ENCODE assay signal across 24 cellular contexts in genomic region chr18:23683671-23684070, GRCh38. TPM values are rescaled to one million over a fixed set of nuclear protein-coding genes. Genes with fewer than 3 reads are reported as not detected.
DNase-seq lines count a peak whose midpoint lies in the region; ATAC-seq, FAIRE-seq and TF ChIP-seq lines count a peak whose summit lies in the region.
"Had no signal": no experiment of that assay in that cellular context is flagged by ENCODE, and none has a peak within 500 bp of the region (broad histone marks: within the 10 kb centered on the region; RNA-seq: fewer than 3 reads in every experiment).

No MANE protein-coding gene starts in this region.

- H3K9me3 ChIP-seq in osteoblast (ENCODE audit: low read depth, low read length) (no peaks in the 10 kb centered on the region), neuronal stem cell (replicated peaks in 1 of 2; ENCODE audit: control insufficient read depth in 2 of 2, insufficient read depth in 1 of 2, low read depth in 1 of 2, low read length in 2 of 2) (no peaks in the 10 kb centered on the region)
- H3K9me3 ChIP-seq: breast epithelium, pancreas, right lobe of liver, upper lobe of left lung had no signal

- H2BK15ac ChIP-seq in neuronal stem cell (ENCODE audit: low read length), result no peak overlapping the region

- H3K4me2 ChIP-seq in osteoblast (ENCODE audit: insufficient read depth, low read length), result no peak overlapping the region
- no peak overlapping the region for H3K4me2 ChIP-seq in neuronal stem cell (ENCODE audit: insufficient read depth, low read length, poor library complexity, severe bottlenecking)

- no peak overlapping the region for H3K18ac ChIP-seq in neuronal stem cell (ENCODE audit: low read length)

- H3K4ac ChIP-seq in neuronal stem cell (ENCODE audit: low read length), result no peak overlapping the region

- H2BK12ac ChIP-seq in neuronal stem cell (ENCODE audit: low read length), result no peak overlapping the region

- H4K20me1 ChIP-seq in osteoblast (ENCODE audit: insufficient read depth, low read length), result no peaks in the 10 kb centered on the region

- H3K23ac ChIP-seq in neuronal stem cell (ENCODE audit: low read depth, low read length, poor library complexity), result no peak overlapping the region

- no peak overlapping the region for H2AK5ac ChIP-seq in neuronal stem cell (ENCODE audit: low read depth, low read length)

- H3K27ac ChIP-seq in osteoblast (ENCODE audit: low read depth, low read length), result no peak overlapping the region
- no peak overlapping the region for H3K27ac ChIP-seq in neuronal stem cell (replicated peaks; ENCODE audit: low read length)
- H3K27ac ChIP-seq: breast epithelium, pancreas, right lobe of liver, upper lobe of left lung had no signal

- H2BK120ac ChIP-seq in neuronal stem cell (ENCODE audit: low read depth, low read length), result no peak overlapping the region

- no peaks in the 10 kb centered on the region for H3K79me2 ChIP-seq in osteoblast (ENCODE audit: insufficient read depth, low read length)

- no peak for ATAC-seq in GM21529 (IDR thresholded peaks at IDR 0.05; ENCODE audit: unreplicated experiment)
- ATAC-seq: natural killer cell, Panc1 had no signal

- H2BK5ac ChIP-seq in neuronal stem cell (ENCODE audit: low read length), result no peak overlapping the region

- TF ChIP-seq CTCF in bronchial epithelial cell (IDR thresholded peaks at IDR 0.05; ENCODE audit: insufficient read depth, low read length, severe bottlenecking) (no peak), osteoblast (IDR thresholded peaks at IDR 0.05; ENCODE audit: extremely low read depth, low read depth, low read length) (no peak)

- no peaks in the 10 kb centered on the region for H3K27me3 ChIP-seq in bronchial epithelial cell (ENCODE audit: control insufficient read depth, insufficient read depth, low read length)
- H3K27me3 ChIP-seq in osteoblast (ENCODE audit: insufficient read depth, low read length), result peaks cover 10% of the 10 kb centered on the region
- peaks cover 0 to 17% (median 4%) of the 10 kb centered on the region in 3 experiments for H3K27me3 ChIP-seq in neuronal stem cell (ENCODE audit: control insufficient read depth in 3 of 3, insufficient read depth in 3 of 3, low read depth in 1 of 3, low read length in 3 of 3)
- H3K27me3 ChIP-seq: breast epithelium, pancreas, upper lobe of left lung had no signal

- no peak overlapping the region for H4K91ac ChIP-seq in neuronal stem cell (ENCODE audit: low read depth, low read length, poor library complexity)

- WGBS in neuronal stem cell (ENCODE audit: extremely low coverage in 2 of 2, insufficient read length in 2 of 2, insufficient replicate concordance in 1 of 2), 2 donors, result no CpG with 5 or more reads among the region's 3 CpGs

- H4K8ac ChIP-seq in neuronal stem cell (ENCODE audit: low read depth, low read length), result no peak overlapping the region

- H3K36me3 ChIP-seq in bronchial epithelial cell (ENCODE audit: control insufficient read depth, insufficient read depth, low read length) (no peaks in the 10 kb centered on the region), osteoblast (ENCODE audit: insufficient read depth, low read length) (no peaks in the 10 kb centered on the region), neuronal stem cell (replicated peaks in 1 of 2; ENCODE audit: control insufficient read depth in 2 of 2, insufficient read depth in 2 of 2, low read length in 2 of 2) (no peaks in the 10 kb centered on the region)
- H3K36me3 ChIP-seq: breast epithelium, pancreas, right lobe of liver, upper lobe of left lung had no signal

- DNase-seq in EL (peak; percentile 54), LHCN-M2 (ENCODE audit: low read depth) (peak; percentile 22), bronchial epithelial cell (ENCODE audit: low read depth) (peak; percentile 40), osteoblast (ENCODE audit: insufficient read length, low spot score, missing footprints) (peak; percentile 36), GM19240 (ENCODE audit: insufficient read length, low spot score) (no peak), neuronal stem cell (ENCODE audit: low spot score) (no peak), midbrain (lab: John Stamatoyannopoulos, UW) (no peak)
- DNase-seq: activated CD4-positive, alpha-beta memory T cell treated with anti-CD3 and anti-CD28 coated beads for 36 hours; activated CD4-positive, CD25-positive, alpha-beta regulatory T cell; activated effector memory CD4-positive, alpha-beta T cell treated with Interleukin-2 at 50 U/mL for 16 hours; cortex of kidney; GF-D8; Karpas-422; natural killer cell; NCI-H1092; NCI-H1930; NCI-H345; pancreas; right lobe of liver; T-helper 9 cell had no signal

- FAIRE-seq in bronchial epithelial cell (lab: Jason Lieb, UNC), result no peak
- FAIRE-seq: pancreas had no signal

- peaks cover 27% of the 10 kb centered on the region for H3K4me1 ChIP-seq in osteoblast (ENCODE audit: insufficient read depth, low read length)
- H3K4me1 ChIP-seq in neuronal stem cell (ENCODE audit: control insufficient read depth in 2 of 2, insufficient read depth in 1 of 2, low read depth in 1 of 2, low read length in 2 of 2), result no peaks in the 10 kb centered on the region
- H3K4me1 ChIP-seq: right lobe of liver had no signal

- H3K9ac ChIP-seq in neuronal stem cell (ENCODE audit: low read depth, low read length, poor library complexity), result no peak overlapping the region

- H3K79me1 ChIP-seq in neuronal stem cell (ENCODE audit: low read depth, low read length), result no peaks in the 10 kb centered on the region

- H3K14ac ChIP-seq in neuronal stem cell (ENCODE audit: low read length), result no peak overlapping the region

- H3K4me3 ChIP-seq in bronchial epithelial cell (ENCODE audit: low read depth, low read length), result no peak overlapping the region
- H3K4me3 ChIP-seq in osteoblast (ENCODE audit: insufficient read depth, low read length), result no peak overlapping the region
- H3K4me3 ChIP-seq in neuronal stem cell (ENCODE audit: low read length in 2 of 2), result no peak overlapping the region
- H3K4me3 ChIP-seq: breast epithelium, pancreas, right lobe of liver, upper lobe of left lung had no signal

- H2AFZ ChIP-seq in osteoblast (ENCODE audit: low read length) (no peak overlapping the region), neuronal stem cell (ENCODE audit: low read length) (no peak overlapping the region)

RNA-seq across cellular contexts. Expression of gene LAMA3, which starts 5.6 kb away (rescaled TPM):
- total RNA-seq in LHCN-M2 (2014; rRNA removed), result 3.3 and 4.2 TPM in 2 replicates
- 1.6 TPM for polyA plus RNA-seq in LHCN-M2 (2012)
- total RNA-seq in bronchial epithelial cell, result 381 and 531 TPM in 2 replicates
- total RNA-seq in osteoblast, result 8.3 and 33.3 TPM in 2 replicates
- 0.20 TPM for polyA plus RNA-seq in neuronal stem cell (2013, experiment 1 of 2)
- polyA plus RNA-seq in neuronal stem cell (2013, experiment 2 of 2), result 0.22 TPM
- total RNA-seq: natural killer cell had no signal

RNA-seq across cellular contexts. Expression of gene ANKRD29, which starts 21.0 kb away (rescaled TPM):
- total RNA-seq in LHCN-M2 (2014; rRNA removed) (5.8 and 7.1 TPM in 2 replicates), bronchial epithelial cell (14.0 and 15.0 TPM in 2 replicates), osteoblast (9.8 and 20.9 TPM in 2 replicates)
- 1.4 TPM for polyA plus RNA-seq in LHCN-M2 (2012)
- 1.2 TPM for polyA plus RNA-seq in neuronal stem cell (2013, experiment 1 of 2)
- polyA plus RNA-seq in neuronal stem cell (2013, experiment 2 of 2), result 1.3 TPM
- total RNA-seq: activated CD4-positive, alpha-beta memory T cell treated with anti-CD3 and anti-CD28 coated beads for 36 hours had no signal

Comparison
In these comparisons a context has a peak if more than half of its experiments do, and no peak if none do; other contexts are left out.
1. DNase-seq: peak in EL (single experiment), LHCN-M2 (single experiment), bronchial epithelial cell (single experiment) and osteoblast (single experiment); none in GM19240 (single experiment), neuronal stem cell (single experiment) and midbrain (single experiment).
2. RNA of gene LAMA3, which starts 5.6 kb away (total RNA-seq): 381 to 531 TPM in bronchial epithelial cell; 8.3 to 33.3 TPM in osteoblast and 3.3 to 4.2 TPM in LHCN-M2; every median in the first group is over 10 times any median in the second.